Comparison of ENCODE assay signal across 16 cellular contexts in the genomic region with DNA sequence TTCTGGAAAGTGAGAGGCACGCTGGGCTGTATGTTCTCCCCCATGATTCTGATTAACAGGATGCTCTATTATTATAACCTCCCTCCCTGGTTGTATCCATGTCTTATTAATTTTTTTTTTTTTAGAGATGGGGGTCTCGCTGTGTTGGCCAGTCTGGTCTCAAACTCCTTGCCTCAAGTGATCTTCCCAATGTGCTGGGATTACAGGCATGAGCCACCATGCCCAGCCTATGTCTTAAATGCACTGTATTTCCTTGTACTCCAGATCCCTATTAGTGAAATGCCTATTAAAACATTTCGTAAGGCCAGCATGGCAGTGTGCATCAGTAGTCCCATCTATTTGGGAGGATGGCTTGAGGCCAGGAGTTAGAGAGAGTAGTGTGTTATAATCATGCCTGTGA. TPM values are rescaled to one million over a fixed set of nuclear protein-coding genes. Genes with fewer than 3 reads are reported as not detected.
A peak's percentile ranks its signal among the peaks of the same experiment; 100 is the strongest.
DNase-seq lines count a peak whose midpoint lies in the region; ATAC-seq, FAIRE-seq and TF ChIP-seq lines count a peak whose summit lies in the region.
"Had no signal": no experiment of that assay in that cellular context is flagged by ENCODE, and none has a peak within 500 bp of the region (broad histone marks: within the 10 kb centered on the region; RNA-seq: fewer than 3 reads in every experiment).

No MANE protein-coding gene starts in this region.

- H3K9ac ChIP-seq in K562 (ENCODE audit: insufficient read depth in 1 of 2, low read depth in 2 of 2, low read length in 2 of 2) = no peak overlapping the region

- peaks cover 7% of the 10 kb centered on the region; the same call in 1 of the 3 replicates for H3K36me3 ChIP-seq in K562 (ENCODE audit: control insufficient read depth, insufficient read depth, low read length)
- H3K36me3 ChIP-seq in tibial nerve = peaks cover 0 to 10% (median 0%) of the 10 kb centered on the region in 3 donors
- H3K36me3 ChIP-seq in thyroid gland = no peaks in the 10 kb centered on the region
- H3K36me3 ChIP-seq: BE2C, HAP-1 had no signal

- H3K9me3 ChIP-seq in K562 (replicated peaks; ENCODE audit: control insufficient read depth, insufficient read depth, low read depth, low read length) (no peaks in the 10 kb centered on the region), tibial nerve (no peaks in the 10 kb centered on the region), thyroid gland (no peaks in the 10 kb centered on the region)
- H3K9me3 ChIP-seq: BE2C, Caco-2, HAP-1 had no signal

- TF ChIP-seq RAD21 in K562 (CRISPR knock-in tag; conservative IDR thresholded peaks at IDR 0.05 in 1 of 2, IDR thresholded peaks at IDR 0.05 in 1 of 2) = no peak

- H3K4me3 ChIP-seq in AG10803 (ENCODE audit: low read length) (no peak overlapping the region), K562 (no peak overlapping the region), tibial nerve (no peak overlapping the region), thyroid gland (replicated peaks in 1 of 3) (no peak overlapping the region)
- H3K4me3 ChIP-seq: HAP-1 had no signal

- H3K27me3 Mint-ChIP-seq in HFFc6 (ENCODE audit: insufficient read depth) = no peaks in the 10 kb centered on the region
- H3K27me3 Mint-ChIP-seq: CD8-positive, alpha-beta memory T cell had no signal

- no peak overlapping the region for H3K4me2 ChIP-seq in K562 (ENCODE audit: insufficient read depth, low read length)

- H3K27me3 ChIP-seq in K562 (ENCODE audit: control insufficient read depth in 2 of 2, insufficient read depth in 2 of 2, low read length in 2 of 2) (no peaks in the 10 kb centered on the region), tibial nerve (no peaks in the 10 kb centered on the region), thyroid gland (no peaks in the 10 kb centered on the region)
- H3K27me3 ChIP-seq: BE2C had no signal

- no peak for TF ChIP-seq POLR2A in K562 (conservative IDR thresholded peaks at IDR 0.05)
- no peak for TF ChIP-seq POLR2A in tibial nerve (IDR thresholded peaks at IDR 0.05)
- TF ChIP-seq POLR2A in thyroid gland (IDR thresholded peaks at IDR 0.05) = no peak

- CTCF ChIA-PET in K562 (lab: Yijun Ruan, JAX; ENCODE audit: low intra/inter-chr PET ratio) = no interaction called here

- no peaks in the 10 kb centered on the region for H3K9me1 ChIP-seq in K562 (ENCODE audit: control insufficient read depth, insufficient read depth, low read length)

- H3K4me1 ChIP-seq in K562 (replicated peaks in 1 of 2; ENCODE audit: control insufficient read depth in 2 of 2, insufficient read depth in 2 of 2, low read length in 2 of 2) = no peaks in the 10 kb centered on the region; a peak in 2 of 5 replicates
- peaks cover 0 to 31% (median 0%) of the 10 kb centered on the region in 4 donors for H3K4me1 ChIP-seq in tibial nerve
- peaks cover 14 to 17% of the 10 kb centered on the region in 2 donors for H3K4me1 ChIP-seq in thyroid gland
- H3K4me1 ChIP-seq: HAP-1 had no signal

- H3K27ac ChIP-seq in K562 (ENCODE audit: extremely low read depth, low read depth, low read length) (no peak overlapping the region), tibial nerve (peak overlapping the region in 3 of 4 donors; percentile 11 to 76 (median 75)), thyroid gland (no peak overlapping the region)
- H3K27ac ChIP-seq: HL-60 had no signal

- WGBS in K562 (ENCODE audit: insufficient coverage, low coverage, missing lambda C conversion rate) = 51% methylated on average over 3 of the region's 3 CpGs
- 87 to 88% methylated on average over 3 of the region's 3 CpGs for WGBS in tibial nerve, 2 donors
- 95 to 96% methylated on average over 3 of the region's 3 CpGs for WGBS in thyroid gland, 2 donors

- H4K20me1 ChIP-seq in K562 (replicated peaks; ENCODE audit: control insufficient read depth, insufficient read depth, low read length) = no peaks in the 10 kb centered on the region

- in situ Hi-C loops in K562 (cut with MboI) = no loop called here

- POLR2A ChIA-PET in K562 (lab: Yijun Ruan, JAX) = interaction anchor here (1.5 kb wide), 1 partner anchor 34 kb away, joined by 3 read pairs; no protein-coding TSS in a partner anchor

- intact Hi-C loops in K562 (cut with micrococcal nuclease) (loop anchor here (5.0 kb wide), 1 partner anchor 141 kb away; no protein-coding TSS in a partner anchor), thyroid gland (cut with DNase I) (loop anchor here (10.0 kb wide), 1 partner anchor 359 kb away; no protein-coding TSS in a partner anchor)

- TF ChIP-seq CTCF in AG10803 (conservative IDR thresholded peaks at IDR 0.05; ENCODE audit: low read length) (no peak), HFFc6 (IDR thresholded peaks at IDR 0.05) (no peak), K562 (IDR thresholded peaks at IDR 0.05 in 2 of 3, conservative IDR thresholded peaks at IDR 0.05 in 1 of 3; ENCODE audit: insufficient read depth in 2 of 3, low read depth in 1 of 3, low read length in 3 of 3) (no peak), tibial nerve (IDR thresholded peaks at IDR 0.05) (no peak), thyroid gland (IDR thresholded peaks at IDR 0.05) (no peak)

- H2AFZ ChIP-seq in K562 (ENCODE audit: low read depth, low read length) = no peak overlapping the region

- H3K4me1 Mint-ChIP-seq in HFFc6 (ENCODE audit: low read depth) = peaks cover 40% of the 10 kb centered on the region

- no peaks in the 10 kb centered on the region for H3K9me3 Mint-ChIP-seq in HFFc6
- H3K9me3 Mint-ChIP-seq: CD8-positive, alpha-beta memory T cell had no signal

- BruUV-seq in K562 (replicated peaks; lab: Mats Ljungman, UMichigan) = no TSS peak

- H3K4me3 Mint-ChIP-seq in HFFc6 = no peak overlapping the region
- H3K4me3 Mint-ChIP-seq: CD8-positive, alpha-beta memory T cell had no signal

- H3K79me2 ChIP-seq in K562 (ENCODE audit: control insufficient read depth, insufficient read depth, low read length) = 0 out of 3 replicates have a peak, but pooled peaks cover under 1% of the 10 kb centered on the region

- peaks cover 14% of the 10 kb centered on the region for H3K36me3 Mint-ChIP-seq in HFFc6 (ENCODE audit: low read depth)

- TF ChIP-seq EP300 in K562 (IDR thresholded peaks at IDR 0.05; ENCODE audit: low read length) = no peak
- no peak for TF ChIP-seq EP300 in tibial nerve (IDR thresholded peaks at IDR 0.05)

- no peak for FAIRE-seq in K562 (lab: Jason Lieb, UNC)
- FAIRE-seq: H1 had no signal

- H3K27ac Mint-ChIP-seq in HFFc6 = peak overlapping the region; percentile 6; the same call in 1 of the 2 replicates
- H3K27ac Mint-ChIP-seq: CD8-positive, alpha-beta memory T cell had no signal

- DNase-seq in AG10803 (ENCODE audit: low read depth) (peak; percentile 20), HFFc6 (no peak), K562 (ENCODE audit: extremely low read depth in 1 of 4, low spot score in 3 of 4) (no peak), tibial nerve (ENCODE audit: low spot score in 2 of 2) (no peak), putamen (ENCODE audit: low spot score) (no peak), thyroid gland (no peak), CD1c-positive myeloid dendritic cell (ENCODE audit: extremely low spot score) (no peak)
- DNase-seq: BE2C; Caco-2; CD8-positive, alpha-beta memory T cell; DND-41; GF-D8; KBM-7 had no signal

- ATAC-seq in K562 = no peak

RNA-seq across cellular contexts. Expression of a gene that starts 7.0 kb away (rescaled TPM):
- total RNA-seq in HFFc6 (2021; fragmentation: NEBNext Ultra II Directional; extraction: Animal tissue kit (Norgen Biotek cat#: 25700)) = 1 to 10 TPM; 6.6 to 7.5 (median 7.2) TPM
- 8.2 and 12.4 TPM in 2 replicates for total RNA-seq in K562 (2011; cell fraction: chromatin; rRNA removed; ENCODE audit: low replicate concordance)
- total RNA-seq in K562 (2011; cell fraction: nucleolus; rRNA removed) = 5.2 and 6.6 TPM in 2 replicates
- 12.1 and 13.1 TPM in 2 replicates for total RNA-seq in K562 (2011; cell fraction: nucleoplasm; rRNA removed)
- total RNA-seq in K562 (2014; rRNA removed) = 3.9 and 5.2 TPM in 2 replicates
- total RNA-seq in K562 (2014; rRNA removed; fragmentation: Illumina TruSeq; extraction: Trizol) = 3.9 and 4.3 TPM in 2 replicates
- 3.8 and 4.3 TPM in 2 replicates for total RNA-seq in K562 (2015; rRNA removed; fragmentation: Illumina TruSeq; extraction: Trizol)
- 4.3 and 4.4 TPM in 2 replicates for total RNA-seq in K562 (2021)
- 4.9 and 5.1 TPM in 2 replicates for polyA plus RNA-seq in K562 (2011; rRNA removed)
- 5.7 TPM in 2 replicates for polyA plus RNA-seq in K562 (2011; cell fraction: cytosol; rRNA removed)
- polyA plus RNA-seq in K562 (2011; cell fraction: nucleus; rRNA removed) = 14.9 and 16.9 TPM in 2 replicates
- 4.9 and 5.4 TPM in 2 replicates for polyA plus RNA-seq in K562 (2012)
- 6.3 and 7.0 TPM in 2 replicates for polyA plus RNA-seq in K562 (2014; fragmentation: Illumina TruSeq; extraction: Trizol)
- 1 to 10 TPM; 1.8 to 2.3 TPM for polyA plus RNA-seq in K562 (2014; fragmentation: Nextera tagmentation; extraction: Ambion mirVana)
- polyA plus RNA-seq in K562 (2014; rRNA removed) = 3.1 and 4.0 TPM in 2 replicates
- polyA minus RNA-seq in K562 (2011; rRNA and poly(A)+ RNA removed) = 9.4 and 9.9 TPM in 2 replicates
- 1.0 and 2.7 TPM in 2 replicates for polyA minus RNA-seq in K562 (2011; cell fraction: cytosol; rRNA and poly(A)+ RNA removed)
- 4.8 and 8.7 TPM in 2 replicates for polyA minus RNA-seq in K562 (2011; cell fraction: nucleus; rRNA and poly(A)+ RNA removed)
- 10 to 100 TPM in 1 of 4 donors, 1 to 10 TPM in 3; 6.7 to 14.4 (median 8.1) TPM for total RNA-seq in tibial nerve
- 1 to 10 TPM; 6.4 to 7.9 (median 6.7) TPM for total RNA-seq in thyroid gland

RNA-seq across cellular contexts. Expression of a gene that starts 7.1 kb away (rescaled TPM):
- 10 to 100 TPM; 38.2 to 42.5 (median 40.5) TPM for total RNA-seq in HFFc6 (2021; fragmentation: NEBNext Ultra II Directional; extraction: Animal tissue kit (Norgen Biotek cat#: 25700))
- 126 and 156 TPM in 2 replicates for total RNA-seq in K562 (2011; cell fraction: chromatin; rRNA removed; ENCODE audit: low replicate concordance)
- total RNA-seq in K562 (2011; cell fraction: nucleolus; rRNA removed) = 104 and 109 TPM in 2 replicates
- 92.4 and 96.9 TPM in 2 replicates for total RNA-seq in K562 (2011; cell fraction: nucleoplasm; rRNA removed)
- 32.1 and 44.2 TPM in 2 replicates for total RNA-seq in K562 (2014; rRNA removed)
- 32.2 and 34.3 TPM in 2 replicates for total RNA-seq in K562 (2014; rRNA removed; fragmentation: Illumina TruSeq; extraction: Trizol)
- total RNA-seq in K562 (2015; rRNA removed; fragmentation: Illumina TruSeq; extraction: Trizol) = 32.2 and 34.7 TPM in 2 replicates
- 44.1 and 44.3 TPM in 2 replicates for total RNA-seq in K562 (2021)
- polyA plus RNA-seq in K562 (2011; rRNA removed) = 44.0 and 47.5 TPM in 2 replicates
- polyA plus RNA-seq in K562 (2011; cell fraction: cytosol; rRNA removed) = 37.8 and 42.6 TPM in 2 replicates
- 119 and 131 TPM in 2 replicates for polyA plus RNA-seq in K562 (2011; cell fraction: nucleus; rRNA removed)
- polyA plus RNA-seq in K562 (2012) = 26.6 and 30.2 TPM in 2 replicates
- polyA plus RNA-seq in K562 (2014; fragmentation: Illumina TruSeq; extraction: Trizol) = 40.0 and 41.0 TPM in 2 replicates
- 1 to 10 TPM; 1.8 to 2.1 TPM for polyA plus RNA-seq in K562 (2014; fragmentation: Nextera tagmentation; extraction: Ambion mirVana)
- 31.7 and 31.9 TPM in 2 replicates for polyA plus RNA-seq in K562 (2014; rRNA removed)
- 61.8 and 62.5 TPM in 2 replicates for polyA minus RNA-seq in K562 (2011; rRNA and poly(A)+ RNA removed)
- polyA minus RNA-seq in K562 (2011; cell fraction: cytosol; rRNA and poly(A)+ RNA removed) = 33.1 and 34.0 TPM in 2 replicates
- polyA minus RNA-seq in K562 (2011; cell fraction: nucleus; rRNA and poly(A)+ RNA removed) = 49.3 and 58.9 TPM in 2 replicates
- total RNA-seq in tibial nerve = 10 to 100 TPM; 47.7 to 58.2 (median 55.3) TPM
- 10 to 100 TPM; 35.5 to 70.2 (median 41.1) TPM for total RNA-seq in thyroid gland

RNA-seq across cellular contexts. Expression of a gene that starts 32.9 kb away (rescaled TPM):
- 10 to 100 TPM in 5 of 6 experiments, 1 to 10 TPM in 1; 9.5 to 12.9 (median 11.4) TPM for total RNA-seq in HFFc6 (2021; fragmentation: NEBNext Ultra II Directional; extraction: Animal tissue kit (Norgen Biotek cat#: 25700))
- 6.6 and 7.6 TPM in 2 replicates for total RNA-seq in K562 (2011; cell fraction: chromatin; rRNA removed; ENCODE audit: low replicate concordance)
- total RNA-seq in K562 (2011; cell fraction: nucleolus; rRNA removed) = 4.6 and 5.3 TPM in 2 replicates
- total RNA-seq in K562 (2011; cell fraction: nucleoplasm; rRNA removed) = 6.6 and 9.2 TPM in 2 replicates
- total RNA-seq in K562 (2014; rRNA removed) (3.1 and 3.6 TPM in 2 replicates), K562 (2014; rRNA removed; fragmentation: Illumina TruSeq; extraction: Trizol) (4.3 and 5.6 TPM in 2 replicates), K562 (2015; rRNA removed; fragmentation: Illumina TruSeq; extraction: Trizol) (5.8 and 6.3 TPM in 2 replicates), K562 (2021) (4.1 and 4.9 TPM in 2 replicates), tibial nerve (10 to 100 TPM; 10.2 to 17.9 (median 12.4) TPM), thyroid gland (10 to 100 TPM; 10.1 to 13.6 (median 12.8) TPM)
- polyA plus RNA-seq in K562 (2011; rRNA removed) (4.7 and 4.9 TPM in 2 replicates), K562 (2014; fragmentation: Illumina TruSeq; extraction: Trizol) (3.3 and 3.5 TPM in 2 replicates), K562 (2014; fragmentation: Nextera tagmentation; extraction: Ambion mirVana) (1 to 10 TPM; 1.1 to 2.0 TPM), K562 (2014; rRNA removed) (2.6 TPM in 2 replicates)
- polyA plus RNA-seq in K562 (2011; cell fraction: cytosol; rRNA removed) = 1.2 and 3.2 TPM in 2 replicates
- 1.7 and 3.6 TPM in 2 replicates for polyA plus RNA-seq in K562 (2011; cell fraction: nucleus; rRNA removed)
- 2.9 and 4.4 TPM in 2 replicates for polyA plus RNA-seq in K562 (2012)
- 13.8 and 13.9 TPM in 2 replicates for polyA minus RNA-seq in K562 (2011; rRNA and poly(A)+ RNA removed)
- 4.2 and 6.2 TPM in 2 replicates for polyA minus RNA-seq in K562 (2011; cell fraction: cytosol; rRNA and poly(A)+ RNA removed)
- polyA minus RNA-seq in K562 (2011; cell fraction: nucleus; rRNA and poly(A)+ RNA removed) = 1.9 and 4.0 TPM in 2 replicates

RNA-seq across cellular contexts. Expression of a gene that starts 48.9 kb away (rescaled TPM):
- not detected for total RNA-seq in HFFc6 (2021; fragmentation: NEBNext Ultra II Directional; extraction: Animal tissue kit (Norgen Biotek cat#: 25700))
- total RNA-seq in K562 (2011; cell fraction: chromatin; rRNA removed; ENCODE audit: low replicate concordance) = not detected in 2 replicates
- total RNA-seq in K562 (2011; cell fraction: nucleolus; rRNA removed) = not detected in 2 replicates
- total RNA-seq in K562 (2011; cell fraction: nucleoplasm; rRNA removed) = 0.23 TPM in 1 of 2 replicates, not detected in the other
- total RNA-seq in K562 (2014; rRNA removed) (not detected in 2 replicates), K562 (2014; rRNA removed; fragmentation: Illumina TruSeq; extraction: Trizol) (not detected in 2 replicates), K562 (2015; rRNA removed; fragmentation: Illumina TruSeq; extraction: Trizol) (0.04 TPM in 2 replicates), K562 (2021) (not detected in 2 replicates), tibial nerve (under 1 TPM in 1 of 4 donors, not detected in 3; 0.22 TPM), thyroid gland (not detected)
- polyA plus RNA-seq in K562 (2011; rRNA removed) (not detected in 2 replicates), K562 (2014; fragmentation: Illumina TruSeq; extraction: Trizol) (0.03 TPM in 1 of 2 replicates, not detected in the other), K562 (2014; fragmentation: Nextera tagmentation; extraction: Ambion mirVana) (under 1 TPM in 1 of 2 experiments, not detected in 1; 0.01 TPM), K562 (2014; rRNA removed) (0.01 TPM in 1 of 2 replicates, not detected in the other)
- polyA plus RNA-seq in K562 (2011; cell fraction: cytosol; rRNA removed) = 0.03 TPM in 1 of 2 replicates, not detected in the other
- polyA plus RNA-seq in K562 (2011; cell fraction: nucleus; rRNA removed) = not detected in 2 replicates
- 0.04 and 0.05 TPM in 2 replicates for polyA plus RNA-seq in K562 (2012)
- not detected in 2 replicates for polyA minus RNA-seq in K562 (2011; rRNA and poly(A)+ RNA removed)
- not detected in 2 replicates for polyA minus RNA-seq in K562 (2011; cell fraction: cytosol; rRNA and poly(A)+ RNA removed)
- polyA minus RNA-seq in K562 (2011; cell fraction: nucleus; rRNA and poly(A)+ RNA removed) = not detected in 2 replicates
- total RNA-seq: CD8-positive, alpha-beta memory T cell; H1 had no signal
- polyA plus RNA-seq: CD8-positive, alpha-beta memory T cell; H1 had no signal

Comparison
In these comparisons a context has a peak if more than half of its experiments do, and no peak if none do; other contexts are left out.
1. H3K27ac ChIP-seq: peak in tibial nerve (3 of 4); none in K562 (single experiment) and thyroid gland (0 of 3).